In genomic region chr18:36179562-36180334, GRCh38 we compare ENCODE assay signal across 9 cellular contexts. TPM values are rescaled to one million over a fixed set of nuclear protein-coding genes. Genes with fewer than 3 reads are reported as not detected.
A peak's percentile ranks its signal among the peaks of the same experiment; 100 is the strongest.
DNase-seq lines count a peak whose midpoint lies in the region; ATAC-seq and TF ChIP-seq lines count a peak whose summit lies in the region.
"Had no signal": no experiment of that assay in that cellular context is flagged by ENCODE, and none has a peak within 500 bp of the region (broad histone marks: within the 10 kb centered on the region; RNA-seq: fewer than 3 reads in every experiment).

No MANE protein-coding gene starts in this region.

- H3K4me3 ChIP-seq in gastrocnemius medialis: no peak overlapping the region

- H3K27ac Mint-ChIP-seq in effector memory CD8-positive, alpha-beta T cell: peak overlapping the region in 1 of 2 donors; percentile 25
- H3K27ac Mint-ChIP-seq: natural killer cell had no signal

- H3K27me3 Mint-ChIP-seq in effector memory CD8-positive, alpha-beta T cell: no peaks in the 10 kb centered on the region

- peaks cover 18% of the 10 kb centered on the region for H3K36me3 Mint-ChIP-seq in effector memory CD8-positive, alpha-beta T cell (ENCODE audit: insufficient read depth)

- H3K4me1 Mint-ChIP-seq in effector memory CD8-positive, alpha-beta T cell (ENCODE audit: low read depth in 2 of 2): peaks cover 4 to 5% of the 10 kb centered on the region in 2 donors

- in situ Hi-C loops in gastrocnemius medialis (cut with MboI; ENCODE audit: low sequenced_read_pairs in 4 of 4): no loop called here

- ATAC-seq in GM18868 (IDR thresholded peaks at IDR 0.05; ENCODE audit: unreplicated experiment) (peak; percentile 44), gastrocnemius medialis (peak in 1 of 2 donors; percentile 38), GM19463 (IDR thresholded peaks at IDR 0.05; ENCODE audit: unreplicated experiment) (no peak)
- no peak for ATAC-seq in effector memory CD8-positive, alpha-beta T cell (replicated peaks)

- H3K4me1 ChIP-seq in gastrocnemius medialis: peaks cover 0 to 9% of the 10 kb centered on the region in 2 donors

- H3K36me3 ChIP-seq in gastrocnemius medialis: peaks cover 0 to 23% of the 10 kb centered on the region in 2 donors

- no peaks in the 10 kb centered on the region for H3K9me3 ChIP-seq in gastrocnemius medialis

- no peak for TF ChIP-seq CTCF in gastrocnemius medialis (IDR thresholded peaks at IDR 0.05 in 4 of 5, conservative IDR thresholded peaks at IDR 0.05 in 1 of 5)

- intact Hi-C loops in head of caudate nucleus (cut with DNase I): no loop called here
- intact Hi-C loops in gastrocnemius medialis (cut with DNase I; ENCODE audit: low total_unique reads): loop anchor here (10.0 kb wide), 1 partner anchor 105 kb away; no protein-coding TSS in a partner anchor

- H3K27me3 ChIP-seq in gastrocnemius medialis: no peaks in the 10 kb centered on the region

- DNase-seq in UCSD-AML1 (lab: John Stamatoyannopoulos, UW; ENCODE audit: unreplicated experiment) (peak; percentile 23), head of caudate nucleus (peak in 24 of 42 donors; percentile 14 to 60 (median 38)), gastrocnemius medialis (peak; percentile 16 to 38), NCI-H748 treated with DMSO at 0.1 percent for 48 hours (lab: John Stamatoyannopoulos, UW) (no peak)
- no peak for DNase-seq in stimulated activated CD4-positive, alpha-beta T cell treated with anti-CD3 and anti-CD28 coated beads, Interleukin-1b, Interleukin-23, amount 100 ng/mL, for 48 hours
- DNase-seq in effector memory CD8-positive, alpha-beta T cell: no peak
- DNase-seq: natural killer cell had no signal

- no peaks in the 10 kb centered on the region for H3K9me3 Mint-ChIP-seq in effector memory CD8-positive, alpha-beta T cell
- H3K9me3 Mint-ChIP-seq: natural killer cell had no signal

- peak overlapping the region in 1 of 4 donors; percentile 3 for H3K27ac ChIP-seq in gastrocnemius medialis

- no peak for TF ChIP-seq POLR2A in gastrocnemius medialis (IDR thresholded peaks at IDR 0.05)

- H3K4me3 Mint-ChIP-seq in effector memory CD8-positive, alpha-beta T cell: no peak overlapping the region
- H3K4me3 Mint-ChIP-seq: natural killer cell had no signal

RNA-seq across cellular contexts. Expression of gene MOCOS, which starts 7.5 kb away (rescaled TPM):
- total RNA-seq in gastrocnemius medialis: 1 to 10 TPM in 1 of 4 donors, under 1 TPM in 3; 0.46 to 2.8 (median 0.73) TPM

RNA-seq across cellular contexts. Expression of gene ELP2, which starts 50.0 kb away (rescaled TPM):
- total RNA-seq in gastrocnemius medialis: 10 to 100 TPM; 23.7 to 51.0 (median 42.8) TPM

RNA-seq across cellular contexts. Expression of gene SLC39A6, which starts 50.6 kb away (rescaled TPM):
- total RNA-seq in gastrocnemius medialis: 10 to 100 TPM; 16.7 to 24.7 (median 18.3) TPM

Comparison
In these comparisons a context has a peak if more than half of its experiments do, and no peak if none do; other contexts are left out.
1. DNase-seq: peak in UCSD-AML1 (single experiment), head of caudate nucleus (24 of 42) and gastrocnemius medialis (2 of 2); none in stimulated activated CD4-positive, alpha-beta T cell treated with anti-CD3 and anti-CD28 coated beads, Interleukin-1b, Interleukin-23, amount 100 ng/mL, for 48 hours (single experiment), NCI-H748 treated with DMSO at 0.1 percent for 48 hours (single experiment) and effector memory CD8-positive, alpha-beta T cell (0 of 3).